Comparison of ENCODE assay signal across 37 cellular contexts in the genomic region with DNA sequence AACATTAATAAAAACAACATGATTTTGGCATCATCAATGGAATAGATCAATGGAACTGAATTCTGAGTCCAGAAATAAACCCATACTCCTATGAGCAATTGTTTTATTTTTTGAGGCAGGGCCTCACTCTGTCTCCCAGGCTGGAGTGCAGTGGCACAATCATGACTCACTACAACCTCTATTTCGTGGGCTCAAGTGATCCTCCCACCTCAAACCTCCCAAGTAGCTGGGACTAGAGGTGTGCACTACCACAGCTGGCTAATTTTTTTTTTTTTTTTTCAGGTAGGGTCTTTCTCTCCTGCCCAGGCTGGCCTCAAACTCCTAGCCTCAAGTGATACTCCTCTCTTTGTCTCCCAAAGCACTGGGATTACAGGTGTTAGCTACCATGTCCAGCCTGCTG. TPM values are rescaled to one million over a fixed set of nuclear protein-coding genes. Genes with fewer than 3 reads are reported as not detected.
"Had no signal": no experiment of that assay in that cellular context is flagged by ENCODE, and none has a peak within 500 bp of the region (broad histone marks: within the 10 kb centered on the region; RNA-seq: fewer than 3 reads in every experiment).

No MANE protein-coding gene starts in this region.

- H3K4me3 ChIP-seq: colonic mucosa, esophagus muscularis mucosa, gastroesophageal sphincter, heart left ventricle, hepatocyte, left lung, ovary, psoas muscle, sigmoid colon, testis, tibial nerve, upper lobe of left lung had no signal

- H3K27me3 ChIP-seq: colonic mucosa, esophagus muscularis mucosa, gastroesophageal sphincter, hepatocyte, ovary, testis, upper lobe of left lung had no signal

- H3K9me3 Mint-ChIP-seq: dendritic cell treated with granulocyte-macrophage colony-stimulating factor and Interleukin-4, amounts not matched to agents 40 ng/mL and 50 ng/mL, for 4 days had no signal

- H3K27ac Mint-ChIP-seq: dendritic cell treated with granulocyte-macrophage colony-stimulating factor and Interleukin-4, amounts not matched to agents 40 ng/mL and 50 ng/mL, for 4 days; endodermal cell; stimulated activated memory B cell treated with anti-CD40 and anti-IgM and Interleukin-4, amounts not matched to agents 10 μg/mL and 1 μg/mL and 100 μg/mL, for 72 hours had no signal

- H3K4me1 ChIP-seq: colonic mucosa, foreskin keratinocyte, gastroesophageal sphincter, psoas muscle, testis had no signal

- H3K9me3 ChIP-seq: colonic mucosa, left lung, ovary, psoas muscle, sigmoid colon, testis, upper lobe of left lung had no signal

- H3K36me3 ChIP-seq: colonic mucosa, esophagus muscularis mucosa, gastroesophageal sphincter, heart left ventricle, left lung, ovary, sigmoid colon, tibial nerve, upper lobe of left lung had no signal

- DNase-seq: colonic mucosa; effector CD8-positive, alpha-beta T cell; endodermal cell; foreskin keratinocyte; heart left ventricle; kidney; left cardiac atrium; left lung; mesendoderm; midbrain; naive thymus-derived CD8-positive, alpha-beta T cell; occipital lobe; ovary; posterior cingulate gyrus; psoas muscle; right cardiac atrium; sigmoid colon; stimulated activated CD4-positive, alpha-beta T cell treated with anti-CD3 and anti-CD28 coated beads, Interleukin-2, amount 100 ng/mL, for 24 hours; stimulated activated CD4-positive, alpha-beta T cell treated with anti-CD3 and anti-CD28 coated beads, Interleukin-4, amount 100 ng/mL, for 4 hours; stimulated activated naive CD8-positive, alpha-beta T cell treated with anti-CD3 and anti-CD28 coated beads, Interleukin-15, Interleukin-2, amounts not matched to agents 100 U/mL and 50 U/mL, for 24 hours; substantia nigra; testis; upper lobe of left lung had no signal

- ATAC-seq: foreskin keratinocyte; gastroesophageal sphincter; heart left ventricle; left cardiac atrium; left lung; naive thymus-derived CD8-positive, alpha-beta T cell; psoas muscle; right cardiac atrium; stimulated activated memory B cell treated with anti-CD40 and anti-IgM and Interleukin-4, amounts not matched to agents 10 μg/mL and 1 μg/mL and 100 μg/mL, for 72 hours; stimulated activated naive CD8-positive, alpha-beta T cell treated with anti-CD3 and anti-CD28 coated beads, Interleukin-15, Interleukin-2, amounts not matched to agents 100 U/mL and 50 U/mL, for 24 hours had no signal

- H3K36me3 Mint-ChIP-seq: stimulated activated memory B cell treated with anti-CD40 and anti-IgM and Interleukin-4, amounts not matched to agents 10 μg/mL and 1 μg/mL and 100 μg/mL, for 72 hours had no signal

- H3K27ac ChIP-seq: colonic mucosa, esophagus muscularis mucosa, foreskin keratinocyte, gastroesophageal sphincter, heart left ventricle, hepatocyte, left lung, ovary, psoas muscle, sigmoid colon, testis, tibial nerve, upper lobe of left lung had no signal

- FAIRE-seq: kidney, urothelium cell line had no signal

- H3K27me3 Mint-ChIP-seq: dendritic cell treated with granulocyte-macrophage colony-stimulating factor and Interleukin-4, amounts not matched to agents 40 ng/mL and 50 ng/mL, for 4 days had no signal

- H3K4me3 Mint-ChIP-seq: dendritic cell treated with granulocyte-macrophage colony-stimulating factor and Interleukin-4, amounts not matched to agents 40 ng/mL and 50 ng/mL, for 4 days; endodermal cell; stimulated activated memory B cell treated with anti-CD40 and anti-IgM and Interleukin-4, amounts not matched to agents 10 μg/mL and 1 μg/mL and 100 μg/mL, for 72 hours had no signal

RNA-seq across cellular contexts. Expression of gene PRDM7, which starts 7.1 kb away (rescaled TPM):
- total RNA-seq: colonic mucosa; endodermal cell; epithelial cell of proximal tubule; esophagus muscularis mucosa; fibroblast of lung; foreskin keratinocyte; gastroesophageal sphincter; heart left ventricle; hepatocyte; kidney; left cardiac atrium; left lung; lower leg skin; lung microvascular endothelial cell; myocyte; naive thymus-derived CD8-positive, alpha-beta T cell; occipital lobe; ovary; psoas muscle; renal cortical epithelial cell; right cardiac atrium; sigmoid colon; skeletal muscle tissue; tibial nerve; upper lobe of left lung had no signal
